20 cellular contexts compared by ENCODE assay signal in genomic region chr9:134804871-134805270, GRCh38.
DNase-seq lines count a peak whose midpoint lies in the region; ATAC-seq, FAIRE-seq and TF ChIP-seq lines count a peak whose summit lies in the region.
"Had no signal": no experiment of that assay in that cellular context is flagged by ENCODE, and none has a peak within 500 bp of the region (broad histone marks: within the 10 kb centered on the region; RNA-seq: fewer than 3 reads in every experiment).

No MANE protein-coding gene starts in this region.

- no peaks in the 10 kb centered on the region; the same call in 1 of the 2 replicates for H3K9me3 ChIP-seq in AG04450 (ENCODE audit: control insufficient read depth, insufficient read depth, low read length)
- no peaks in the 10 kb centered on the region for H3K9me3 ChIP-seq in neuronal stem cell (replicated peaks in 1 of 2; ENCODE audit: control insufficient read depth in 2 of 2, insufficient read depth in 1 of 2, low read depth in 1 of 2, low read length in 2 of 2)

- TF ChIP-seq CTCF in AG04450 (IDR thresholded peaks at IDR 0.05; ENCODE audit: low read depth, low read length) (no peak), chondrocyte (IDR thresholded peaks at IDR 0.05) (no peak), D721Med (IDR thresholded peaks at IDR 0.05; ENCODE audit: insufficient read depth, missing control alignments) (no peak)

- H3K27ac Mint-ChIP-seq in chondrocyte (ENCODE audit: unreplicated experiment) = peak overlapping the region; percentile 94
- no peak overlapping the region for H3K27ac Mint-ChIP-seq in naive thymus-derived CD8-positive, alpha-beta T cell
- H3K27ac Mint-ChIP-seq: B cell; CD4-positive, CD25-positive, alpha-beta regulatory T cell; CD8-positive, alpha-beta memory T cell; H9; IgD-negative memory B cell had no signal

- H2AK5ac ChIP-seq in neuronal stem cell (ENCODE audit: low read depth, low read length) = peak overlapping the region; percentile 70

- FAIRE-seq in D721Med (lab: Jason Lieb, UNC) = no peak
- FAIRE-seq: G401.6, GM12891, GM19239, H1, HepG2 had no signal

- WGBS in neuronal stem cell (ENCODE audit: extremely low coverage in 2 of 2, insufficient read length in 2 of 2, insufficient replicate concordance in 1 of 2), 2 donors = no CpG with 5 or more reads among the region's 7 CpGs

- H3K9me3 Mint-ChIP-seq in chondrocyte (ENCODE audit: low read depth) = no peaks in the 10 kb centered on the region
- no peaks in the 10 kb centered on the region for H3K9me3 Mint-ChIP-seq in naive thymus-derived CD8-positive, alpha-beta T cell
- H3K9me3 Mint-ChIP-seq: CD4-positive, CD25-positive, alpha-beta regulatory T cell; CD8-positive, alpha-beta memory T cell; H9 had no signal

- H2BK5ac ChIP-seq in neuronal stem cell (ENCODE audit: low read length) = no peak overlapping the region

- no peak overlapping the region for H3K4ac ChIP-seq in neuronal stem cell (ENCODE audit: low read length)

- no peak for ATAC-seq in naive thymus-derived CD8-positive, alpha-beta T cell
- ATAC-seq in HG03565 (IDR thresholded peaks at IDR 0.05; ENCODE audit: unreplicated experiment) = no peak
- ATAC-seq: HepG2 had no signal

- no peak overlapping the region for H2BK15ac ChIP-seq in neuronal stem cell (ENCODE audit: low read length)

- H3K4me3 ChIP-seq in AG04450 (ENCODE audit: low read depth, low read length) (no peak overlapping the region), neuronal stem cell (ENCODE audit: low read length in 2 of 2) (no peak overlapping the region)

- H3K9ac ChIP-seq in neuronal stem cell (ENCODE audit: low read depth, low read length, poor library complexity) = no peak overlapping the region

- H2BK120ac ChIP-seq in neuronal stem cell (ENCODE audit: low read depth, low read length) = no peak overlapping the region

- H3K36me3 Mint-ChIP-seq in chondrocyte (ENCODE audit: low read depth) = peaks cover 61% of the 10 kb centered on the region
- H3K36me3 Mint-ChIP-seq in naive thymus-derived CD8-positive, alpha-beta T cell = no peaks in the 10 kb centered on the region
- H3K36me3 Mint-ChIP-seq: CD4-positive, CD25-positive, alpha-beta regulatory T cell; CD8-positive, alpha-beta memory T cell; IgD-negative memory B cell had no signal

- H3K4me2 ChIP-seq in neuronal stem cell (ENCODE audit: insufficient read depth, low read length, poor library complexity, severe bottlenecking) = no peak overlapping the region

- H3K27me3 Mint-ChIP-seq in chondrocyte (ENCODE audit: low read depth) = no peaks in the 10 kb centered on the region
- H3K27me3 Mint-ChIP-seq in naive thymus-derived CD8-positive, alpha-beta T cell = peaks cover 0 to 4% (median 0%) of the 10 kb centered on the region in 5 donors
- H3K27me3 Mint-ChIP-seq: B cell; CD4-positive, CD25-positive, alpha-beta regulatory T cell; IgD-negative memory B cell had no signal

- DNase-seq in AG04450 (ENCODE audit: low read depth, low spot score) (no peak), LHCN-M2 (ENCODE audit: low read depth) (peak; percentile 9), chondrocyte (ENCODE audit: low spot score) (no peak), neuronal stem cell (ENCODE audit: low spot score) (no peak), D721Med (ENCODE audit: insufficient read length, low spot score) (no peak)
- DNase-seq in naive thymus-derived CD8-positive, alpha-beta T cell = no peak
- DNase-seq: 8988T; C1 segment of cervical spinal cord; CD4-positive, CD25-positive, alpha-beta regulatory T cell; CD8-positive, alpha-beta memory T cell; COR-L47; H9 had no signal

- no peak overlapping the region for H3K4me3 Mint-ChIP-seq in chondrocyte (ENCODE audit: unreplicated experiment)
- H3K4me3 Mint-ChIP-seq in naive thymus-derived CD8-positive, alpha-beta T cell = no peak overlapping the region
- H3K4me3 Mint-ChIP-seq: B cell; CD4-positive, CD25-positive, alpha-beta regulatory T cell; CD8-positive, alpha-beta memory T cell; H9; IgD-negative memory B cell had no signal

- peaks cover 0 to 13% of the 10 kb centered on the region in 2 donors for H3K4me1 ChIP-seq in neuronal stem cell (ENCODE audit: control insufficient read depth in 2 of 2, insufficient read depth in 1 of 2, low read depth in 1 of 2, low read length in 2 of 2)

- H3K14ac ChIP-seq in neuronal stem cell (ENCODE audit: low read length) = no peak overlapping the region

- H3K27me3 ChIP-seq in AG04450 (ENCODE audit: control insufficient read depth, insufficient read depth, low read length) (no peaks in the 10 kb centered on the region), neuronal stem cell (ENCODE audit: control insufficient read depth in 3 of 3, insufficient read depth in 3 of 3, low read depth in 1 of 3, low read length in 3 of 3) (no peaks in the 10 kb centered on the region)

- no peaks in the 10 kb centered on the region for H3K79me1 ChIP-seq in neuronal stem cell (ENCODE audit: low read depth, low read length)

- CTCF ChIA-PET in AG04450 (lab: Charles Lee) = no interaction called here

- no peaks in the 10 kb centered on the region for H3K36me3 ChIP-seq in neuronal stem cell (replicated peaks in 1 of 2; ENCODE audit: control insufficient read depth in 2 of 2, insufficient read depth in 2 of 2, low read length in 2 of 2)

- peak overlapping the region; percentile 31 for H3K18ac ChIP-seq in neuronal stem cell (ENCODE audit: low read length)

- POLR2A ChIA-PET in AG04450 (lab: Yijun Ruan, JAX) = no interaction called here
- POLR2A ChIA-PET in naive thymus-derived CD8-positive, alpha-beta T cell (lab: Charles Lee) = no interaction called here

- H4K8ac ChIP-seq in neuronal stem cell (ENCODE audit: low read depth, low read length) = no peak overlapping the region

- peaks cover 81% of the 10 kb centered on the region for H3K4me1 Mint-ChIP-seq in chondrocyte (ENCODE audit: low read depth)
- H3K4me1 Mint-ChIP-seq in naive thymus-derived CD8-positive, alpha-beta T cell = peaks cover 0 to 2% (median 0%) of the 10 kb centered on the region in 4 donors
- H3K4me1 Mint-ChIP-seq: B cell; CD4-positive, CD25-positive, alpha-beta regulatory T cell; CD8-positive, alpha-beta memory T cell; IgD-negative memory B cell had no signal

- no peak overlapping the region for H4K91ac ChIP-seq in neuronal stem cell (ENCODE audit: low read depth, low read length, poor library complexity)

- H3K27ac ChIP-seq in AG04450 (ENCODE audit: low read depth, low read length) (peak overlapping the region; percentile 21), neuronal stem cell (replicated peaks; ENCODE audit: low read length) (no peak overlapping the region)

- no peak overlapping the region for H2AFZ ChIP-seq in neuronal stem cell (ENCODE audit: low read length)

- H2BK12ac ChIP-seq in neuronal stem cell (ENCODE audit: low read length) = no peak overlapping the region

- no peak overlapping the region for H3K23ac ChIP-seq in neuronal stem cell (ENCODE audit: low read depth, low read length, poor library complexity)
